In the genomic region with DNA sequence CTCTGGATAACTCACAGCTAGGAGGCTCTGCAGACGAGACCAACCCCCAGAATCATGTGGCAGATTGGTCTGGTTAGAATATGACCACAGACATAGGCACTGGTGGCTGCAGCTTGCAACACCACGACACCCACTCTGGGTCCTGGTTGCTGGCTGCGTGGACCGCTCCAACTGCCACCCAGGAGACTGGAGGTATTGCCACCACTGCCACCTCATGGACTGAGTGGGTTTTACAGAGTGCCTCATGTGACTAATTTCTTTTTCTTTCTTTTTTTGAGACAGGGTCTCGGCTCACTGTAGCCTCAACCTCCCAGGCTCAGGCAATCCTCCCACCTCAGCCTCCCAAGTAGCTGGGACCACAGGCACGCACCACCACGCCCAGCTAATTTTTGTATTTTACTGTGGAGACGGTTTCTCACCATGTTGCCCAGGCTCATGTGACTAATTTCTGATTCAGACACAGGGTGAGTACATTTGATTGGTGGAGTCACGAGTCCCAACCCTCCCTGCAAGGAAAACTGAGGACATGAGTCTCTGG, we compare ENCODE assay signal across 8 cellular contexts. TPM values are rescaled to one million over a fixed set of nuclear protein-coding genes. Genes with fewer than 3 reads are reported as not detected.
DNase-seq lines count a peak whose midpoint lies in the region; ATAC-seq and TF ChIP-seq lines count a peak whose summit lies in the region.

No MANE protein-coding gene starts in this region.

- no peak overlapping the region for H3K27ac Mint-ChIP-seq in nephron progenitor cell

- peak; percentile 38 for ATAC-seq in HG03045 (IDR thresholded peaks at IDR 0.05; ENCODE audit: unreplicated experiment)

- H3K4me3 Mint-ChIP-seq in nephron progenitor cell, result no peak overlapping the region

- H3K27me3 Mint-ChIP-seq in nephron progenitor cell (ENCODE audit: low read depth, poor library complexity), result peaks cover 16% of the 10 kb centered on the region

- H3K36me3 Mint-ChIP-seq in nephron progenitor cell (ENCODE audit: low read depth), result no peaks in the 10 kb centered on the region

- TF ChIP-seq CTCF in nephron progenitor cell (IDR thresholded peaks at IDR 0.05), result peak; percentile 33

- peak; percentile 35 for DNase-seq in G401 (ENCODE audit: low spot score)
- DNase-seq in activated T-cell treated with anti-CD3 and anti-CD28 coated beads, Interleukin-2, amount 50 U/mL, for 1 hour, result peak; percentile 69
- DNase-seq in fibroblast of gingiva (ENCODE audit: low read depth), result peak; percentile 66
- DNase-seq in nephron progenitor cell, result peak; percentile 34
- peak; percentile 64 for DNase-seq in superior temporal gyrus (ENCODE audit: extremely low spot score)
- DNase-seq in amniotic stem cell (lab: John Stamatoyannopoulos, UW), result no peak

- H3K4me1 Mint-ChIP-seq in nephron progenitor cell, result peaks cover 16% of the 10 kb centered on the region

- no peaks in the 10 kb centered on the region for H3K9me3 Mint-ChIP-seq in nephron progenitor cell

- in situ Hi-C loops in G401 (cut with HindIII; ENCODE audit: low sequenced_read_pairs), result no loop called here

TF ChIP-seq in PFSK-1, 5 proteins besides CTCF, POLR2A, EP300 and RAD21:
- TF ChIP-seq TAF1 (IDR thresholded peaks at IDR 0.05; ENCODE audit: borderline replicate concordance, insufficient read depth, low read length) (no peak), FOXP2 (optimal IDR thresholded peaks at IDR 0.05; ENCODE audit: borderline replicate concordance, extremely low read depth, extremely low read length, insufficient read depth) (peak; percentile 30)
TF ChIP-seq in PFSK-1: peak in this region for 1.

RNA-seq across cellular contexts. Expression of a gene that starts 29.9 kb away (rescaled TPM):
- not detected in 2 replicates for total RNA-seq in G401 (2014; rRNA removed; shearing (Covaris generic))
- polyA plus RNA-seq in PFSK-1 (2012; ENCODE audit: insufficient read length, low read depth), result 3.6 TPM

RNA-seq across cellular contexts. Expression of a gene that starts 45.2 kb away (rescaled TPM):
- total RNA-seq in G401 (2014; rRNA removed; shearing (Covaris generic)), result 81.9 and 125 TPM in 2 replicates
- polyA plus RNA-seq in PFSK-1 (2012; ENCODE audit: insufficient read length, low read depth), result 91.4 TPM
